In genomic region chr11:124718801-124719200, GRCh38 we compare ENCODE assay signal across 11 cellular contexts. TPM values are rescaled to one million over a fixed set of nuclear protein-coding genes. Genes with fewer than 3 reads are reported as not detected.
A peak's percentile ranks its signal among the peaks of the same experiment; 100 is the strongest.
DNase-seq lines count a peak whose midpoint lies in the region; TF ChIP-seq lines count a peak whose summit lies in the region.
"Had no signal": no experiment of that assay in that cellular context is flagged by ENCODE, and none has a peak within 500 bp of the region (broad histone marks: within the 10 kb centered on the region; RNA-seq: fewer than 3 reads in every experiment).

No MANE protein-coding gene starts in this region.

- peak overlapping the region; percentile 55; the same call in 1 of the 2 replicates for H3K9ac ChIP-seq in ES-I3 (ENCODE audit: low read depth, low read length)

- H3K27me3 Mint-ChIP-seq in nephron progenitor cell (ENCODE audit: low read depth, poor library complexity): peaks cover 99% of the 10 kb centered on the region
- peaks cover 23 to 26% of the 10 kb centered on the region in 2 donors for H3K27me3 Mint-ChIP-seq in CD4-positive, alpha-beta memory T cell

- H3K27me3 ChIP-seq in CD4-positive, alpha-beta memory T cell (ENCODE audit: insufficient read depth, low read length): peaks cover 7% of the 10 kb centered on the region
- H3K27me3 ChIP-seq in spleen (replicated peaks in 1 of 7): peaks cover 0 to 51% (median 15%) of the 10 kb centered on the region in 7 donors

- DNase-seq in nephron progenitor cell: no peak
- no peak for DNase-seq in iPS-NIHi11 (ENCODE audit: low spot score)
- no peak for DNase-seq in CD4-positive, alpha-beta memory T cell
- DNase-seq in spleen: no peak
- DNase-seq: GDM1, midbrain, NCI-H1436 treated with DMSO at 0.1 percent for 48 hours had no signal

- H3K27ac Mint-ChIP-seq in nephron progenitor cell: no peak overlapping the region
- H3K27ac Mint-ChIP-seq in CD4-positive, alpha-beta memory T cell: no peak overlapping the region
- H3K27ac Mint-ChIP-seq: activated naive CD4-positive, alpha-beta T cell treated with anti-CD3 and anti-CD28 coated beads, Interleukin-2, amount 50 U/mL, for 72 hours; CD14-positive monocyte had no signal

- CTCF ChIA-PET in CD4-positive, alpha-beta memory T cell (lab: Charles Lee; ENCODE audit: partially characterized antibody): no interaction called here

- no peak for TF ChIP-seq POLR2A in spleen (IDR thresholded peaks at IDR 0.05)

- intact Hi-C loops in CD4-positive, alpha-beta memory T cell (cut with micrococcal nuclease): loop anchor here (2.0 kb wide), 1 partner anchor 28 kb away; no protein-coding TSS in a partner anchor
- intact Hi-C loops in spleen (cut with DNase I; ENCODE audit: low total_unique reads): no loop called here

- no peaks in the 10 kb centered on the region for H3K9me3 ChIP-seq in ES-I3 (ENCODE audit: control insufficient read depth, insufficient read depth, low read length)
- H3K9me3 ChIP-seq in CD4-positive, alpha-beta memory T cell (ENCODE audit: control insufficient read depth in 1 of 2, low read length in 2 of 2): no peaks in the 10 kb centered on the region
- no peaks in the 10 kb centered on the region for H3K9me3 ChIP-seq in spleen

- no peaks in the 10 kb centered on the region for H3K36me3 Mint-ChIP-seq in nephron progenitor cell (ENCODE audit: low read depth)
- peaks cover 0 to 7% of the 10 kb centered on the region in 2 donors for H3K36me3 Mint-ChIP-seq in CD4-positive, alpha-beta memory T cell

- H3K4me1 Mint-ChIP-seq in nephron progenitor cell: peaks cover 45% of the 10 kb centered on the region
- H3K4me1 Mint-ChIP-seq in CD4-positive, alpha-beta memory T cell: peaks cover 14 to 20% (median 18%) of the 10 kb centered on the region in 4 donors

- H3K27ac ChIP-seq in angular gyrus (ENCODE audit: low read depth, low read length) (peak overlapping the region; percentile 11), spleen (no peak overlapping the region)
- H3K27ac ChIP-seq in CD4-positive, alpha-beta memory T cell (ENCODE audit: low read depth, low read length): no peak overlapping the region

- H3K9me3 Mint-ChIP-seq in nephron progenitor cell: no peaks in the 10 kb centered on the region
- peaks cover 0 to 1% (median 0%) of the 10 kb centered on the region in 8 donors for H3K9me3 Mint-ChIP-seq in CD4-positive, alpha-beta memory T cell
- H3K9me3 Mint-ChIP-seq: activated naive CD4-positive, alpha-beta T cell treated with anti-CD3 and anti-CD28 coated beads, Interleukin-2, amount 50 U/mL, for 72 hours had no signal

- peak overlapping the region; percentile 82 for H3K4me3 Mint-ChIP-seq in nephron progenitor cell
- H3K4me3 Mint-ChIP-seq in CD4-positive, alpha-beta memory T cell: peak overlapping the region in 3 of 8 donors; percentile 4 to 78 (median 28)

- 65 to 83% (median 70%) methylated on average over 14 of the region's 14 CpGs for WGBS in spleen, 5 donors

- H3K4me3 ChIP-seq in CD4-positive, alpha-beta memory T cell (ENCODE audit: low read length in 2 of 2): no peak overlapping the region
- no peak overlapping the region for H3K4me3 ChIP-seq in spleen

- peaks cover 8% of the 10 kb centered on the region; the same call in 1 of the 2 replicates for H3K4me1 ChIP-seq in ES-I3 (ENCODE audit: insufficient read depth, low read length)
- H3K4me1 ChIP-seq in CD4-positive, alpha-beta memory T cell (ENCODE audit: insufficient read depth, low read length): peaks cover 13% of the 10 kb centered on the region
- H3K4me1 ChIP-seq in spleen: peaks cover 0 to 21% (median 15%) of the 10 kb centered on the region in 6 donors

- TF ChIP-seq CTCF in nephron progenitor cell (IDR thresholded peaks at IDR 0.05) (no peak), spleen (IDR thresholded peaks at IDR 0.05 in 8 of 11, conservative IDR thresholded peaks at IDR 0.05 in 3 of 11) (no peak)

- H3K36me3 ChIP-seq in ES-I3 (ENCODE audit: insufficient read depth, low read length) (no peaks in the 10 kb centered on the region), spleen (no peaks in the 10 kb centered on the region)
- no peaks in the 10 kb centered on the region for H3K36me3 ChIP-seq in CD4-positive, alpha-beta memory T cell (ENCODE audit: insufficient read depth, low read length)

- POLR2A ChIA-PET in CD4-positive, alpha-beta memory T cell (lab: Charles Lee; ENCODE audit: partially characterized antibody): no interaction called here

RNA-seq across cellular contexts. Expression of gene NRGN, which starts 20.9 kb away (rescaled TPM):
- total RNA-seq in CD4-positive, alpha-beta memory T cell: under 1 TPM in 1 of 2 experiments, not detected in 1; 0.67 TPM
- polyA plus RNA-seq in CD4-positive, alpha-beta memory T cell: not detected
- 10 to 100 TPM; 29.0 to 61.2 (median 46.5) TPM for total RNA-seq in spleen
- 10 to 100 TPM; 12.7 to 24.2 (median 15.9) TPM for polyA plus RNA-seq in spleen

RNA-seq across cellular contexts. Expression of gene VSIG2, which starts 33.3 kb away (rescaled TPM):
- total RNA-seq in CD4-positive, alpha-beta memory T cell: under 1 TPM; 0.55 to 0.87 TPM
- under 1 TPM; 0.39 to 0.80 TPM for polyA plus RNA-seq in CD4-positive, alpha-beta memory T cell
- 1 to 10 TPM in 2 of 7 donors, under 1 TPM in 2, not detected in 3; 0.43 to 1.5 (median 1.0) TPM for total RNA-seq in spleen
- 1 to 10 TPM in 2 of 3 donors, under 1 TPM in 1; 0.47 to 2.1 (median 2.0) TPM for polyA plus RNA-seq in spleen
- total RNA-seq: activated naive CD4-positive, alpha-beta T cell treated with anti-CD3 and anti-CD28 coated beads, Interleukin-2, amount 50 U/mL, for 72 hours had no signal
- polyA plus RNA-seq: CD14-positive monocyte had no signal

RNA-seq across cellular contexts. Expression of gene ESAM, which starts 43.3 kb away (rescaled TPM):
- total RNA-seq in CD4-positive, alpha-beta memory T cell: 1 to 10 TPM; 1.5 to 1.8 TPM
- polyA plus RNA-seq in CD4-positive, alpha-beta memory T cell: 1 to 10 TPM; 1.3 to 3.2 TPM
- total RNA-seq in spleen: 10 to 100 TPM; 16.2 to 49.2 (median 29.2) TPM
- 10 to 100 TPM; 14.3 to 30.9 (median 18.0) TPM for polyA plus RNA-seq in spleen

RNA-seq across cellular contexts. Expression of gene SPA17, which starts 45.1 kb away (rescaled TPM):
- total RNA-seq in CD4-positive, alpha-beta memory T cell: under 1 TPM; 0.55 to 0.81 TPM
- under 1 TPM; 0.64 to 0.72 TPM for polyA plus RNA-seq in CD4-positive, alpha-beta memory T cell
- 1 to 10 TPM in 5 of 7 donors, under 1 TPM in 2; 0.34 to 2.6 (median 1.6) TPM for total RNA-seq in spleen
- polyA plus RNA-seq in spleen: 1 to 10 TPM; 2.6 to 4.8 (median 3.6) TPM

RNA-seq across cellular contexts. Expression of gene SIAE, which starts 45.3 kb away (rescaled TPM):
- total RNA-seq in CD4-positive, alpha-beta memory T cell: 1 to 10 TPM; 4.2 to 4.8 TPM
- 1 to 10 TPM; 2.8 to 6.8 TPM for polyA plus RNA-seq in CD4-positive, alpha-beta memory T cell
- total RNA-seq in spleen: 10 to 100 TPM in 6 of 7 donors, 1 to 10 TPM in 1; 8.9 to 15.3 (median 14.0) TPM
- 1 to 10 TPM; 4.7 to 6.5 (median 5.9) TPM for polyA plus RNA-seq in spleen

Comparison
In these comparisons a context has a peak if more than half of its experiments do, and no peak if none do; other contexts are left out.
1. RNA of gene NRGN, which starts 20.9 kb away (total RNA-seq): 29.0 to 61.2 TPM in spleen; 0.67 TPM in CD4-positive, alpha-beta memory T cell; every median in the first group is over 10 times any median in the second.
2. RNA of gene ESAM, which starts 43.3 kb away (total RNA-seq): 16.2 to 49.2 TPM in spleen; 1.5 to 1.8 TPM in CD4-positive, alpha-beta memory T cell; every median in the first group is over 4 times any median in the second.